16 cellular contexts compared by ENCODE assay signal in genomic region chr12:7612851-7613250, GRCh38.
"Had no signal": no experiment of that assay in that cellular context is flagged by ENCODE, and none has a peak within 500 bp of the region (broad histone marks: within the 10 kb centered on the region; RNA-seq: fewer than 3 reads in every experiment).

No MANE protein-coding gene starts in this region.

- ATAC-seq: activated CD8-positive, alpha-beta T cell treated with anti-CD3 and anti-CD28 coated beads, Interleukin-2, amount 10 ng/mL, durations not matched to agents 7 days and 5 days; activated naive CD4-positive, alpha-beta T cell treated with anti-CD3 and anti-CD28 coated beads, Interleukin-2, amount 50 U/mL, for 72 hours; foreskin keratinocyte; left lung; naive thymus-derived CD8-positive, alpha-beta T cell had no signal

- DNase-seq: activated CD4-positive, alpha-beta T cell treated with anti-CD3 and anti-CD28 coated beads for 1 hour; activated CD4-positive, alpha-beta T cell treated with anti-CD3 and anti-CD28 coated beads, Interleukin-2, amount 50 U/mL, for 1 hour; activated CD8-positive, alpha-beta T cell treated with anti-CD3 and anti-CD28 coated beads, Interleukin-2, amount 10 ng/mL, durations not matched to agents 7 days and 5 days; aorta; caudate nucleus; dermis blood vessel endothelial cell; effector CD8-positive, alpha-beta T cell; erythroblast; foreskin keratinocyte; immature natural killer cell; left lung; naive thymus-derived CD8-positive, alpha-beta T cell; stimulated activated CD4-positive, alpha-beta T cell treated with anti-CD3 and anti-CD28 coated beads, Interleukin-4, amount 100 ng/mL, for 1 hour; stimulated activated naive CD4-positive, alpha-beta T cell; T-helper 2 cell had no signal
